ENCODE assay signal across 22 cellular contexts in genomic region chr6:45185403-45186251, GRCh38.
DNase-seq lines count a peak whose midpoint lies in the region; ATAC-seq and TF ChIP-seq lines count a peak whose summit lies in the region.
"Had no signal": no experiment of that assay in that cellular context is flagged by ENCODE, and none has a peak within 500 bp of the region (broad histone marks: within the 10 kb centered on the region; RNA-seq: fewer than 3 reads in every experiment).

No MANE protein-coding gene starts in this region.

- no peaks in the 10 kb centered on the region for H3K79me2 ChIP-seq in KMS-11 (ENCODE audit: insufficient read depth, low read depth)

- H3K4me3 ChIP-seq in KMS-11 (IDR thresholded peaks at IDR 0.05; ENCODE audit: insufficient read depth, low read depth, low read length) = no peak overlapping the region
- H3K4me3 ChIP-seq in naive thymus-derived CD4-positive, alpha-beta T cell (ENCODE audit: low read length) = no peak overlapping the region
- H3K4me3 ChIP-seq: body of pancreas, psoas muscle had no signal

- CTCF ChIA-PET in activated CD4-positive, alpha-beta T cell treated with anti-CD3 and anti-CD28 coated beads for 36 hours (lab: Charles Lee) = interaction anchor here (0.7 kb wide), 3 partner anchors 13 to 469 kb away, joined by 3 to 5 read pairs (median 3); no protein-coding TSS in a partner anchor
- CTCF ChIA-PET in naive thymus-derived CD4-positive, alpha-beta T cell (lab: Charles Lee) = no interaction called here

- no peak overlapping the region for H3K4me3 Mint-ChIP-seq in activated CD4-positive, alpha-beta T cell treated with anti-CD3 and anti-CD28 coated beads for 36 hours
- peak overlapping the region; percentile 6 for H3K4me3 Mint-ChIP-seq in activated naive CD8-positive, alpha-beta T cell treated with anti-CD3 and anti-CD28 coated beads for 36 hours
- peak overlapping the region in 6 of 10 donors; percentile 2 to 33 (median 26) for H3K4me3 Mint-ChIP-seq in naive thymus-derived CD4-positive, alpha-beta T cell
- H3K4me3 Mint-ChIP-seq: natural killer cell had no signal

- H3K9me3 Mint-ChIP-seq in activated CD4-positive, alpha-beta T cell treated with anti-CD3 and anti-CD28 coated beads for 36 hours (ENCODE audit: low read depth) = no peaks in the 10 kb centered on the region
- H3K9me3 Mint-ChIP-seq in activated naive CD8-positive, alpha-beta T cell treated with anti-CD3 and anti-CD28 coated beads for 36 hours = peaks cover 5% of the 10 kb centered on the region
- peaks cover 0 to 12% (median 0%) of the 10 kb centered on the region in 11 donors for H3K9me3 Mint-ChIP-seq in naive thymus-derived CD4-positive, alpha-beta T cell
- H3K9me3 Mint-ChIP-seq: natural killer cell had no signal

- H3K27me3 ChIP-seq in KMS-11 (ENCODE audit: insufficient read depth, low read depth) = no peaks in the 10 kb centered on the region
- H3K27me3 ChIP-seq in naive thymus-derived CD4-positive, alpha-beta T cell (ENCODE audit: control insufficient read depth in 2 of 2, insufficient read depth in 2 of 2, low read length in 2 of 2) = no peaks in the 10 kb centered on the region
- H3K27me3 ChIP-seq: body of pancreas had no signal

- H3K27me3 Mint-ChIP-seq in activated CD4-positive, alpha-beta T cell treated with anti-CD3 and anti-CD28 coated beads for 36 hours = no peaks in the 10 kb centered on the region
- no peaks in the 10 kb centered on the region for H3K27me3 Mint-ChIP-seq in activated naive CD8-positive, alpha-beta T cell treated with anti-CD3 and anti-CD28 coated beads for 36 hours
- H3K27me3 Mint-ChIP-seq in naive thymus-derived CD4-positive, alpha-beta T cell = no peaks in the 10 kb centered on the region

- no peak overlapping the region for H3K27ac Mint-ChIP-seq in activated CD4-positive, alpha-beta T cell treated with anti-CD3 and anti-CD28 coated beads for 36 hours
- H3K27ac Mint-ChIP-seq in activated naive CD8-positive, alpha-beta T cell treated with anti-CD3 and anti-CD28 coated beads for 36 hours = peak overlapping the region; percentile 88
- H3K27ac Mint-ChIP-seq in naive thymus-derived CD4-positive, alpha-beta T cell = peak overlapping the region in 1 of 9 donors; percentile 82

- H3K36me3 Mint-ChIP-seq in activated CD4-positive, alpha-beta T cell treated with anti-CD3 and anti-CD28 coated beads for 36 hours (ENCODE audit: low read depth) = peaks cover 1% of the 10 kb centered on the region
- peaks cover 50% of the 10 kb centered on the region for H3K36me3 Mint-ChIP-seq in activated naive CD8-positive, alpha-beta T cell treated with anti-CD3 and anti-CD28 coated beads for 36 hours
- H3K36me3 Mint-ChIP-seq in naive thymus-derived CD4-positive, alpha-beta T cell = peaks cover 0 to 15% (median 5%) of the 10 kb centered on the region in 5 donors
- H3K36me3 Mint-ChIP-seq: natural killer cell had no signal

- peak; percentile 45 for ATAC-seq in activated CD4-positive, alpha-beta T cell treated with anti-CD3 and anti-CD28 coated beads for 36 hours
- peak; percentile 40 for ATAC-seq in naive thymus-derived CD4-positive, alpha-beta T cell
- no peak for ATAC-seq in HG02981 (IDR thresholded peaks at IDR 0.05; ENCODE audit: unreplicated experiment)
- no peak for ATAC-seq in GM19463 (IDR thresholded peaks at IDR 0.05; ENCODE audit: unreplicated experiment)
- ATAC-seq: activated CD4-positive, CD25-positive, alpha-beta regulatory T cell treated with anti-CD3 and anti-CD28 coated beads, Interleukin-2, amount 50 U/mL, for 24 hours; body of pancreas; psoas muscle had no signal

- intact Hi-C loops in activated CD4-positive, alpha-beta T cell treated with anti-CD3 and anti-CD28 coated beads for 36 hours (cut with DNase I, micrococcal nuclease) = loop anchor here in 1 of 2 experiments (2.0 kb wide), 1 partner anchor 21 kb away; no protein-coding TSS in a partner anchor
- intact Hi-C loops in naive thymus-derived CD4-positive, alpha-beta T cell (cut with micrococcal nuclease) = no loop called here

- H3K27ac ChIP-seq in KMS-11 = no peak overlapping the region
- H3K27ac ChIP-seq in naive thymus-derived CD4-positive, alpha-beta T cell (ENCODE audit: low read depth, low read length) = no peak overlapping the region
- H3K27ac ChIP-seq: body of pancreas, C4-2B, HL-60, psoas muscle had no signal

- peak overlapping the region; percentile 33; the same call in 1 of the 2 replicates for H3K4me2 ChIP-seq in KMS-11

- H3K9ac ChIP-seq in KMS-11 = no peak overlapping the region

- no peak for TF ChIP-seq CTCF in KMS-11 (conservative IDR thresholded peaks at IDR 0.05; ENCODE audit: low read depth, low read length)

- no peaks in the 10 kb centered on the region for H3K9me3 ChIP-seq in naive thymus-derived CD4-positive, alpha-beta T cell (ENCODE audit: control insufficient read depth in 2 of 3, low read length in 3 of 3)
- H3K9me3 ChIP-seq: body of pancreas, psoas muscle had no signal

- no peak overlapping the region; the same call in 1 of the 2 replicates for H2AFZ ChIP-seq in KMS-11 (ENCODE audit: low read depth)

- peaks cover 34% of the 10 kb centered on the region for H3K4me1 Mint-ChIP-seq in activated CD4-positive, alpha-beta T cell treated with anti-CD3 and anti-CD28 coated beads for 36 hours
- H3K4me1 Mint-ChIP-seq in activated naive CD8-positive, alpha-beta T cell treated with anti-CD3 and anti-CD28 coated beads for 36 hours = peaks cover 40% of the 10 kb centered on the region
- peaks cover 10 to 30% (median 25%) of the 10 kb centered on the region in 7 donors for H3K4me1 Mint-ChIP-seq in naive thymus-derived CD4-positive, alpha-beta T cell

- H3K4me1 ChIP-seq in KMS-11 (ENCODE audit: low read depth, poor library complexity, severe bottlenecking) = peaks cover 60% of the 10 kb centered on the region
- peaks cover 0 to 6% of the 10 kb centered on the region in 2 donors for H3K4me1 ChIP-seq in naive thymus-derived CD4-positive, alpha-beta T cell (ENCODE audit: control insufficient read depth in 2 of 2, insufficient read depth in 2 of 2, low read length in 2 of 2)
- H3K4me1 ChIP-seq: body of pancreas, psoas muscle had no signal

- DNase-seq in activated CD4-positive, alpha-beta T cell treated with anti-CD3 and anti-CD28 coated beads for 36 hours = peak; percentile 6
- no peak for DNase-seq in activated CD4-positive, alpha-beta T cell treated with anti-CD3 and anti-CD28 coated beads for 48 hours
- no peak for DNase-seq in activated naive CD8-positive, alpha-beta T cell treated with anti-CD3 and anti-CD28 coated beads for 36 hours
- DNase-seq in naive thymus-derived CD4-positive, alpha-beta T cell = peak in 1 of 9 donors; percentile 1
- no peak for DNase-seq in amniotic stem cell (lab: John Stamatoyannopoulos, UW)
- DNase-seq: body of pancreas; erythroblast; glutamatergic neuron; islet precursor cell; natural killer cell; NCI-H146; NCI-H2227 treated with DMSO at 0.1 percent for 48 hours; psoas muscle; SHP77; stimulated activated CD4-positive, alpha-beta T cell treated with anti-CD3 and anti-CD28 coated beads, Interleukin-12 subunit alpha, Interleukin-12 subunit beta, amount 100 ng/mL, for 4 hours; stimulated activated naive CD4-positive, alpha-beta T cell had no signal

- POLR2A ChIA-PET in activated CD4-positive, alpha-beta T cell treated with anti-CD3 and anti-CD28 coated beads for 36 hours (lab: Charles Lee) = interaction anchor here (0.6 kb wide), 1 partner anchor 538 kb away, joined by 4 read pairs; no protein-coding TSS in a partner anchor
- POLR2A ChIA-PET in naive thymus-derived CD4-positive, alpha-beta T cell (lab: Charles Lee) = no interaction called here

- H4K20me1 ChIP-seq in KMS-11 (ENCODE audit: insufficient read depth) = no peaks in the 10 kb centered on the region

- H3K36me3 ChIP-seq in KMS-11 (ENCODE audit: insufficient read depth) = no peaks in the 10 kb centered on the region
- no peaks in the 10 kb centered on the region for H3K36me3 ChIP-seq in naive thymus-derived CD4-positive, alpha-beta T cell (ENCODE audit: control insufficient read depth in 2 of 3, insufficient read depth in 3 of 3, low read length in 3 of 3)

Comparison
In these comparisons a context has a peak if more than half of its experiments do, and no peak if none do; other contexts are left out.
1. ATAC-seq: peak in activated CD4-positive, alpha-beta T cell treated with anti-CD3 and anti-CD28 coated beads for 36 hours (single experiment) and naive thymus-derived CD4-positive, alpha-beta T cell (single experiment); none in HG02981 (single experiment) and GM19463 (single experiment).